2 cellular contexts compared by ENCODE assay signal in the genomic region with DNA sequence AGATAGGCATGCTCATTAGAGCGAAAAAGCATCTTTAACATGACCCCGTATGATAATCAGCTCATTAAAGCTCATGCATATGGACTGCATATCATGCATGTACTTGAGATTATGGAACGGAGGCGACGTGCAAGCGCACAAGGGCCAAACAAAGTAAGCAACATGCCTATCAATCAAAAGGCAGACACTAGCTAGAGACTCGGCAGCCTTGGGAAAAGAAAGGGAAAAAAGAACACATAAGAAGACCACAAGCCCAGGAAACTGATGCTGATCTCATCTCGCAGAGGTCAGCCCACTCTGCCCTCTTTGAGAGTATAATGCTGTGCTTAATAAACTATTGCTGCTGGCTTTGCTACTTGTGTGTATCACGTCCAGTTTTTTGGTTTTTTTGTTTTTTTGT.
TF ChIP-seq lines count a peak whose summit lies in the region.

No MANE protein-coding gene starts in this region.

TF ChIP-seq in HEK293T, 16 proteins besides CTCF, POLR2A, EP300 and RAD21:
- TF ChIP-seq, protein P1, sequence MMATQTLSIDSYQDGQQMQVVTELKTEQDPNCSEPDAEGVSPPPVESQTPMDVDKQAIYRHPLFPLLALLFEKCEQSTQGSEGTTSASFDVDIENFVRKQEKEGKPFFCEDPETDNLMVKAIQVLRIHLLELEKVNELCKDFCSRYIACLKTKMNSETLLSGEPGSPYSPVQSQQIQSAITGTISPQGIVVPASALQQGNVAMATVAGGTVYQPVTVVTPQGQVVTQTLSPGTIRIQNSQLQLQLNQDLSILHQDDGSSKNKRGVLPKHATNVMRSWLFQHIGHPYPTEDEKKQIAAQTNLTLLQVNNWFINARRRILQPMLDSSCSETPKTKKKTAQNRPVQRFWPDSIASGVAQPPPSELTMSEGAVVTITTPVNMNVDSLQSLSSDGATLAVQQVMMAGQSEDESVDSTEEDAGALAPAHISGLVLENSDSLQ (IDR thresholded peaks at IDR 0.05): 0 out of 2 replicates have a peak, but pooled peaks have one; percentile 5
- TF ChIP-seq LEF1 (IDR thresholded peaks at IDR 0.05; ENCODE audit: borderline replicate concordance) (no peak), CTBP1 (IDR thresholded peaks at IDR 0.05; ENCODE audit: borderline replicate concordance) (no peak)

TF ChIP-seq in K562, 482 proteins besides CTCF, POLR2A, EP300 and RAD21 (continued from another document):
- TF ChIP-seq KDM5B (IDR thresholded peaks at IDR 0.05; ENCODE audit: insufficient replicate concordance, low read depth, low read length) (no peak), FOXK1 (CRISPR knock-in tag; IDR thresholded peaks at IDR 0.05; ENCODE audit: borderline replicate concordance) (no peak), MEIS2 (IDR thresholded peaks at IDR 0.05; ENCODE audit: partially characterized antibody) (peak; percentile 57), ZNF311 (CRISPR knock-in tag; IDR thresholded peaks at IDR 0.05) (no peak)
- TF ChIP-seq, protein P1 (IDR thresholded peaks at IDR 0.05): peak; percentile 85
- TF ChIP-seq, protein P2, sequence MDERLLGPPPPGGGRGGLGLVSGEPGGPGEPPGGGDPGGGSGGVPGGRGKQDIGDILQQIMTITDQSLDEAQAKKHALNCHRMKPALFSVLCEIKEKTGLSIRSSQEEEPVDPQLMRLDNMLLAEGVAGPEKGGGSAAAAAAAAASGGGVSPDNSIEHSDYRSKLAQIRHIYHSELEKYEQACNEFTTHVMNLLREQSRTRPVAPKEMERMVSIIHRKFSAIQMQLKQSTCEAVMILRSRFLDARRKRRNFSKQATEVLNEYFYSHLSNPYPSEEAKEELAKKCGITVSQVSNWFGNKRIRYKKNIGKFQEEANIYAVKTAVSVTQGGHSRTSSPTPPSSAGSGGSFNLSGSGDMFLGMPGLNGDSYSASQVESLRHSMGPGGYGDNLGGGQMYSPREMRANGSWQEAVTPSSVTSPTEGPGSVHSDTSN (CRISPR knock-in tag; IDR thresholded peaks at IDR 0.05; ENCODE audit: low read depth): no peak
- TF ChIP-seq, protein P2 (tag; conservative IDR thresholded peaks at IDR 0.05; ENCODE audit: low read depth): peak; percentile 73
